Comparison of ENCODE assay signal across 9 cellular contexts in genomic region chr22:21937041-21937820, GRCh38. TPM values are rescaled to one million over a fixed set of nuclear protein-coding genes. Genes with fewer than 3 reads are reported as not detected.
DNase-seq lines count a peak whose midpoint lies in the region; ATAC-seq and TF ChIP-seq lines count a peak whose summit lies in the region.
"Had no signal": no experiment of that assay in that cellular context is flagged by ENCODE, and none has a peak within 500 bp of the region (broad histone marks: within the 10 kb centered on the region; RNA-seq: fewer than 3 reads in every experiment).

No MANE protein-coding gene starts in this region.

- H3K9me3 Mint-ChIP-seq in activated CD8-positive, alpha-beta T cell treated with anti-CD3 and anti-CD28 coated beads, Interleukin-2, amount 10 ng/mL, durations not matched to agents 7 days and 5 days (ENCODE audit: insufficient read depth) = no peaks in the 10 kb centered on the region
- H3K9me3 Mint-ChIP-seq in activated CD8-positive, alpha-beta T cell treated with anti-CD3 and anti-CD28 coated beads for 36 hours = no peaks in the 10 kb centered on the region

- no peak for TF ChIP-seq POLR2A in tibial nerve (IDR thresholded peaks at IDR 0.05)

- no peak for TF ChIP-seq CTCF in activated CD8-positive, alpha-beta T cell treated with anti-CD3 and anti-CD28 coated beads for 36 hours (IDR thresholded peaks at IDR 0.05)
- TF ChIP-seq CTCF in mammary epithelial cell (conservative IDR thresholded peaks at IDR 0.05 in 1 of 2, IDR thresholded peaks at IDR 0.05 in 1 of 2; ENCODE audit: extremely low read depth in 1 of 2, insufficient read depth in 1 of 2, low read depth in 1 of 2, low read length in 2 of 2) = no peak
- no peak for TF ChIP-seq CTCF in tibial nerve (IDR thresholded peaks at IDR 0.05)

- peak overlapping the region; percentile 44 for H3K9ac ChIP-seq in mammary epithelial cell (ENCODE audit: insufficient read depth, low read length)

- 10% methylated on average over 9 of the region's 20 CpGs for WGBS in mammary epithelial cell (ENCODE audit: low coverage, missing lambda C conversion rate)
- WGBS in tibial nerve, 2 donors = 29 to 35% methylated on average over 17 to 18 of the region's 20 CpGs

- H3K27me3 Mint-ChIP-seq in activated CD8-positive, alpha-beta T cell treated with anti-CD3 and anti-CD28 coated beads, Interleukin-2, amount 10 ng/mL, durations not matched to agents 7 days and 5 days (ENCODE audit: low read depth) = no peaks in the 10 kb centered on the region
- H3K27me3 Mint-ChIP-seq in activated CD8-positive, alpha-beta T cell treated with anti-CD3 and anti-CD28 coated beads for 36 hours = no peaks in the 10 kb centered on the region

- POLR2A ChIA-PET in activated CD8-positive, alpha-beta T cell treated with anti-CD3 and anti-CD28 coated beads, Interleukin-2, amount 10 ng/mL, durations not matched to agents 7 days and 5 days (lab: Charles Lee) = interaction anchor here (0.6 to 1.1 kb wide), 3 partner anchors 15 to 271 kb away, joined by 3 to 6 read pairs (median 3); partner anchors contain the start of genes MAPK1 and PPM1F
- POLR2A ChIA-PET in activated CD8-positive, alpha-beta T cell treated with anti-CD3 and anti-CD28 coated beads for 36 hours (lab: Charles Lee) = interaction anchor here (0.6 to 1.8 kb wide), 3 partner anchors 15 to 28 kb away, joined by 3 to 10 read pairs (median 3); partner anchors contain the start of gene PPM1F

- no peak overlapping the region for H3K4me3 ChIP-seq in mammary epithelial cell (replicated peaks in 1 of 3; ENCODE audit: insufficient read depth in 1 of 3, low read depth in 2 of 3, low read length in 3 of 3)
- H3K4me3 ChIP-seq in tibial nerve = peak overlapping the region; percentile 43 to 64 (median 50)

- H3K79me2 ChIP-seq in mammary epithelial cell (ENCODE audit: insufficient read depth, low read length) = peaks cover 28% of the 10 kb centered on the region

- no peak overlapping the region for H3K4me3 Mint-ChIP-seq in activated CD8-positive, alpha-beta T cell treated with anti-CD3 and anti-CD28 coated beads, Interleukin-2, amount 10 ng/mL, durations not matched to agents 7 days and 5 days
- H3K4me3 Mint-ChIP-seq in activated CD8-positive, alpha-beta T cell treated with anti-CD3 and anti-CD28 coated beads for 36 hours = no peak overlapping the region

- DNase-seq in activated CD8-positive, alpha-beta T cell treated with anti-CD3 and anti-CD28 coated beads, Interleukin-2, amount 10 ng/mL, durations not matched to agents 7 days and 5 days = no peak
- DNase-seq in activated CD8-positive, alpha-beta T cell treated with anti-CD3 and anti-CD28 coated beads for 36 hours = no peak
- DNase-seq in mammary epithelial cell (peak; percentile 72), medulla oblongata (ENCODE audit: extremely low spot score) (peak; percentile 79), tibial nerve (ENCODE audit: low spot score in 2 of 2) (peak in 1 of 2 donors; percentile 34), GM19238 (ENCODE audit: insufficient read length, low spot score) (no peak)
- no peak for DNase-seq in activated T-cell treated with anti-CD3 and anti-CD28 coated beads, Interleukin-2, amount 50 U/mL, for 48 hours
- DNase-seq: NCI-H2081 treated with DMSO at 0.1 percent for 48 hours had no signal

- H3K27me3 ChIP-seq in mammary epithelial cell (ENCODE audit: insufficient read depth, low read length) (no peaks in the 10 kb centered on the region), tibial nerve (no peaks in the 10 kb centered on the region)

- TSS peak; percentile 11 for BruUV-seq in mammary epithelial cell (replicated peaks; lab: Mats Ljungman, UMichigan)

- no peaks in the 10 kb centered on the region for H4K20me1 ChIP-seq in mammary epithelial cell (ENCODE audit: insufficient read depth, low read length)

- peaks cover 50% of the 10 kb centered on the region for H3K4me1 Mint-ChIP-seq in activated CD8-positive, alpha-beta T cell treated with anti-CD3 and anti-CD28 coated beads, Interleukin-2, amount 10 ng/mL, durations not matched to agents 7 days and 5 days (ENCODE audit: low read depth)
- H3K4me1 Mint-ChIP-seq in activated CD8-positive, alpha-beta T cell treated with anti-CD3 and anti-CD28 coated beads for 36 hours (ENCODE audit: low read depth) = peaks cover 29% of the 10 kb centered on the region

- H3K36me3 Mint-ChIP-seq in activated CD8-positive, alpha-beta T cell treated with anti-CD3 and anti-CD28 coated beads, Interleukin-2, amount 10 ng/mL, durations not matched to agents 7 days and 5 days (ENCODE audit: low read depth) = no peaks in the 10 kb centered on the region
- H3K36me3 Mint-ChIP-seq in activated CD8-positive, alpha-beta T cell treated with anti-CD3 and anti-CD28 coated beads for 36 hours (ENCODE audit: low read depth) = peaks cover 7% of the 10 kb centered on the region

- ATAC-seq in activated CD8-positive, alpha-beta T cell treated with anti-CD3 and anti-CD28 coated beads, Interleukin-2, amount 10 ng/mL, durations not matched to agents 7 days and 5 days = no peak
- no peak for ATAC-seq in activated CD8-positive, alpha-beta T cell treated with anti-CD3 and anti-CD28 coated beads for 36 hours
- no peak for ATAC-seq in HG02588 (IDR thresholded peaks at IDR 0.05; ENCODE audit: unreplicated experiment)

- dilution Hi-C loops in mammary epithelial cell (cut with HindIII; ENCODE audit: low sequenced_read_pairs) = loop anchor here (5.0 kb wide), 3 partner anchors 65 to 230 kb away; no protein-coding TSS in a partner anchor

- in situ Hi-C loops in mammary epithelial cell (cut with MboI; ENCODE audit: low sequenced_read_pairs in 2 of 2) = no loop called here

- H3K27ac ChIP-seq in mammary epithelial cell (ENCODE audit: insufficient read depth, low read depth, low read length) (peak overlapping the region; percentile 72), tibial nerve (peak overlapping the region; percentile 84 to 96 (median 94))

- H3K4me2 ChIP-seq in mammary epithelial cell (ENCODE audit: insufficient read depth, low read depth, low read length) = peak overlapping the region; percentile 88

- H3K36me3 ChIP-seq in mammary epithelial cell (ENCODE audit: insufficient read depth, low read length) (peaks cover 11% of the 10 kb centered on the region), tibial nerve (peaks cover 0 to 28% (median 13%) of the 10 kb centered on the region in 3 donors)

- H3K4me1 ChIP-seq in mammary epithelial cell (ENCODE audit: insufficient read depth, low read length) = peaks cover 36% of the 10 kb centered on the region
- peaks cover 11 to 93% (median 66%) of the 10 kb centered on the region in 4 donors for H3K4me1 ChIP-seq in tibial nerve

- TF ChIP-seq EP300 in tibial nerve (IDR thresholded peaks at IDR 0.05) = no peak

- H2AFZ ChIP-seq in mammary epithelial cell (ENCODE audit: low read depth, low read length) = peak overlapping the region; percentile 93

- H3K9me3 ChIP-seq in mammary epithelial cell (replicated peaks; ENCODE audit: insufficient read depth, low read length) = no peaks in the 10 kb centered on the region
- no peaks in the 10 kb centered on the region for H3K9me3 ChIP-seq in tibial nerve

- CTCF ChIA-PET in activated CD8-positive, alpha-beta T cell treated with anti-CD3 and anti-CD28 coated beads, Interleukin-2, amount 10 ng/mL, durations not matched to agents 7 days and 5 days (lab: Charles Lee) = interaction anchor here (0.8 to 7.6 kb wide), 18 partner anchors 7 to 290 kb away, joined by 3 to 138 read pairs (median 4); partner anchors contain the start of genes PPM1F and TOP3B
- CTCF ChIA-PET in activated CD8-positive, alpha-beta T cell treated with anti-CD3 and anti-CD28 coated beads for 36 hours (lab: Charles Lee) = interaction anchor here (0.7 to 7.3 kb wide), 38 partner anchors 9 to 295 kb away, joined by 3 to 126 read pairs (median 4); partner anchors contain the start of genes MAPK1, PPIL2, PPM1F and SDF2L1
- CTCF ChIA-PET in mammary epithelial cell (lab: Charles Lee; ENCODE audit: low non-redundant PET) = interaction anchor here (0.6 to 0.7 kb wide), 3 partner anchors 15 to 101 kb away, joined by 4 to 9 read pairs (median 4); partner anchors contain the start of gene PPM1F

- H3K27ac Mint-ChIP-seq in activated CD8-positive, alpha-beta T cell treated with anti-CD3 and anti-CD28 coated beads, Interleukin-2, amount 10 ng/mL, durations not matched to agents 7 days and 5 days = peak overlapping the region; percentile 46
- no peak overlapping the region for H3K27ac Mint-ChIP-seq in activated CD8-positive, alpha-beta T cell treated with anti-CD3 and anti-CD28 coated beads for 36 hours

- intact Hi-C loops in activated CD8-positive, alpha-beta T cell treated with anti-CD3 and anti-CD28 coated beads for 36 hours (cut with micrococcal nuclease) = loop anchor here (5.0 kb wide), 1 partner anchor 225 kb away; no protein-coding TSS in a partner anchor
- intact Hi-C loops in mammary epithelial cell (cut with micrococcal nuclease) = loop anchor here (5.0 kb wide), 1 partner anchor 165 kb away; no protein-coding TSS in a partner anchor

RNA-seq across cellular contexts. Expression of gene PPM1F, which starts 15.4 kb away (rescaled TPM):
- total RNA-seq in activated CD8-positive, alpha-beta T cell treated with anti-CD3 and anti-CD28 coated beads, Interleukin-2, amount 10 ng/mL, durations not matched to agents 7 days and 5 days = 10 to 100 TPM; 15.3 to 15.7 TPM
- total RNA-seq in activated CD8-positive, alpha-beta T cell treated with anti-CD3 and anti-CD28 coated beads for 36 hours = 10 to 100 TPM; 18.2 to 18.8 TPM
- 10 to 100 TPM; 30.8 to 43.6 TPM for total RNA-seq in mammary epithelial cell
- polyA plus RNA-seq in mammary epithelial cell = 18.3 TPM
- polyA minus RNA-seq in mammary epithelial cell = 45.2 TPM
- 10 to 100 TPM; 59.4 to 78.3 (median 67.2) TPM for total RNA-seq in tibial nerve

RNA-seq across cellular contexts. Expression of gene TOP3B, which starts 45.4 kb away (rescaled TPM):
- 10 to 100 TPM; 47.3 to 49.9 TPM for total RNA-seq in activated CD8-positive, alpha-beta T cell treated with anti-CD3 and anti-CD28 coated beads, Interleukin-2, amount 10 ng/mL, durations not matched to agents 7 days and 5 days
- 10 to 100 TPM; 33.6 to 34.0 TPM for total RNA-seq in activated CD8-positive, alpha-beta T cell treated with anti-CD3 and anti-CD28 coated beads for 36 hours
- 10 to 100 TPM; 36.4 to 36.7 TPM for total RNA-seq in mammary epithelial cell
- 11.7 TPM for polyA plus RNA-seq in mammary epithelial cell
- 29.3 TPM for polyA minus RNA-seq in mammary epithelial cell
- total RNA-seq in tibial nerve = 10 to 100 TPM; 24.3 to 68.1 (median 48.4) TPM

Comparison
In these comparisons a context has a peak if more than half of its experiments do, and no peak if none do; other contexts are left out.
1. DNase-seq: peak in mammary epithelial cell (single experiment) and medulla oblongata (single experiment); none in activated CD8-positive, alpha-beta T cell treated with anti-CD3 and anti-CD28 coated beads, Interleukin-2, amount 10 ng/mL, durations not matched to agents 7 days and 5 days (single experiment), activated CD8-positive, alpha-beta T cell treated with anti-CD3 and anti-CD28 coated beads for 36 hours (single experiment), GM19238 (single experiment) and activated T-cell treated with anti-CD3 and anti-CD28 coated beads, Interleukin-2, amount 50 U/mL, for 48 hours (0 of 2).
2. H3K4me3 ChIP-seq: peak in tibial nerve (4 of 4); none in mammary epithelial cell (0 of 3).